14 cellular contexts compared by ENCODE assay signal in genomic region chr6:116011096-116011401, GRCh38. TPM values are rescaled to one million over a fixed set of nuclear protein-coding genes. Genes with fewer than 3 reads are reported as not detected.
DNase-seq lines count a peak whose midpoint lies in the region; ATAC-seq, FAIRE-seq and TF ChIP-seq lines count a peak whose summit lies in the region.
"Had no signal": no experiment of that assay in that cellular context is flagged by ENCODE, and none has a peak within 500 bp of the region (broad histone marks: within the 10 kb centered on the region; RNA-seq: fewer than 3 reads in every experiment).

No MANE protein-coding gene starts in this region.

- H3K36me3 ChIP-seq in SK-N-SH (replicated peaks in 1 of 2; ENCODE audit: control insufficient read depth in 1 of 2, insufficient read depth in 2 of 2, low read length in 1 of 2) = no peaks in the 10 kb centered on the region
- no peaks in the 10 kb centered on the region for H3K36me3 ChIP-seq in HCT116 (ENCODE audit: control insufficient read depth in 1 of 2, insufficient read depth in 2 of 2, low read length in 2 of 2)
- H3K36me3 ChIP-seq in pancreas = no peaks in the 10 kb centered on the region
- H3K36me3 ChIP-seq: adrenal gland, lower lobe of right lung, sigmoid colon, SJCRH30, stomach had no signal

- H2AFZ ChIP-seq in SK-N-SH (ENCODE audit: low read depth) = no peak overlapping the region
- H2AFZ ChIP-seq in HCT116 (ENCODE audit: low read depth, low read length, poor library complexity, severe bottlenecking) = no peak overlapping the region

- H3K4me1 ChIP-seq in SK-N-SH (ENCODE audit: control insufficient read depth in 1 of 2, insufficient read depth in 2 of 2, low read depth in 1 of 2, low read length in 1 of 2) (peaks cover 0 to 3% of the 10 kb centered on the region in 2 experiments; a peak in 1 of 4 replicates), HCT116 (ENCODE audit: control insufficient read depth in 1 of 2, insufficient read depth in 2 of 2, low read length in 2 of 2) (peaks cover 16 to 32% of the 10 kb centered on the region in 2 experiments), pancreas (peaks cover 4 to 34% (median 30%) of the 10 kb centered on the region in 3 donors)

- intact Hi-C loops in HCT116 (cut with micrococcal nuclease) = loop anchor here (1.0 to 2.0 kb wide), 3 partner anchors 49 to 89 kb away; partner anchors contain the start of genes FRK and NT5DC1
- intact Hi-C loops in pancreas (cut with DNase I) = loop anchor here in 2 of 3 donors (5.0 to 10.0 kb wide), 2 partner anchors 74 to 81 kb away; no protein-coding TSS in a partner anchor

- 82% methylated on average over 1 of the region's 1 CpG for WGBS in SK-N-SH (ENCODE audit: low lambda C conversion rate)
- 18 to 29% methylated on average over 1 of the region's 1 CpG for WGBS in pancreas, 2 donors

- no peak for FAIRE-seq in pancreas (lab: Jason Lieb, UNC)

- H3K9ac ChIP-seq in SK-N-SH (no peak overlapping the region), HCT116 (ENCODE audit: low read length) (no peak overlapping the region)

- no peak overlapping the region for H3K27ac ChIP-seq in SK-N-SH (ENCODE audit: low read depth in 2 of 2, low read length in 1 of 2)
- peak overlapping the region; percentile 21; the same call in 1 of the 2 replicates for H3K27ac ChIP-seq in HCT116 (ENCODE audit: low read depth, low read length)
- peak overlapping the region; percentile 80 for H3K27ac ChIP-seq in VCaP
- peak overlapping the region in 2 of 4 donors; percentile 10 to 50 for H3K27ac ChIP-seq in pancreas
- H3K27ac ChIP-seq: adrenal gland, lower lobe of right lung, sigmoid colon, SJCRH30 had no signal

- H3K9me2 ChIP-seq in SK-N-SH = no peaks in the 10 kb centered on the region
- no peaks in the 10 kb centered on the region for H3K9me2 ChIP-seq in HCT116 (ENCODE audit: insufficient read depth)

- H4K20me1 ChIP-seq in SK-N-SH (ENCODE audit: insufficient read depth) (no peaks in the 10 kb centered on the region), HCT116 (ENCODE audit: insufficient read depth) (no peaks in the 10 kb centered on the region)

- H3K4me3 ChIP-seq in SK-N-SH (ENCODE audit: low read depth in 2 of 2, low read length in 1 of 2) = no peak overlapping the region
- peak overlapping the region in 1 of 2 experiments; percentile 6; a peak in 1 of 4 replicates for H3K4me3 ChIP-seq in HCT116 (replicated peaks in 1 of 2; ENCODE audit: low read depth in 1 of 2, low read length in 2 of 2)
- no peak overlapping the region for H3K4me3 ChIP-seq in pancreas
- H3K4me3 ChIP-seq: adrenal gland, lower lobe of right lung, sigmoid colon, SJCRH30, stomach had no signal

- no peak for TF ChIP-seq RAD21 in SK-N-SH (IDR thresholded peaks at IDR 0.05; ENCODE audit: low read length)
- TF ChIP-seq RAD21 in HCT116 (IDR thresholded peaks at IDR 0.05; ENCODE audit: low read depth) = no peak

- TF ChIP-seq CTCF in SK-N-SH (IDR thresholded peaks at IDR 0.05) = no peak
- 0 out of 6 replicates have a peak, but pooled peaks of 1 of the 3 experiments have one; percentile 5 for TF ChIP-seq CTCF in HCT116 (IDR thresholded peaks at IDR 0.05 in 2 of 3, conservative IDR thresholded peaks at IDR 0.05 in 1 of 3; ENCODE audit: borderline replicate concordance in 1 of 3, insufficient read depth in 1 of 3, low read depth in 2 of 3, low read length in 2 of 3)
- TF ChIP-seq CTCF in VCaP (conservative IDR thresholded peaks at IDR 0.05) = peak; percentile 59
- TF ChIP-seq CTCF in pancreas (IDR thresholded peaks at IDR 0.05) = no peak

- H3K27me3 ChIP-seq in SK-N-SH (ENCODE audit: insufficient read depth) (no peaks in the 10 kb centered on the region), HCT116 (ENCODE audit: insufficient read depth, low read length) (no peaks in the 10 kb centered on the region), pancreas (no peaks in the 10 kb centered on the region)
- H3K27me3 ChIP-seq: adrenal gland, sigmoid colon, SJCRH30, stomach had no signal

- no peak for ATAC-seq in SK-N-SH treated with all-trans-retinoic acid at 6 μM for 48 hours
- ATAC-seq in HCT116 = peak; percentile 10; the same call in 1 of the 2 replicates
- peak in 3 of 4 donors; percentile 4 to 18 (median 6) for ATAC-seq in pancreas
- no peak for ATAC-seq in HG02763 (IDR thresholded peaks at IDR 0.05; ENCODE audit: unreplicated experiment)

- TF ChIP-seq EP300 in SK-N-SH (IDR thresholded peaks at IDR 0.05; ENCODE audit: borderline replicate concordance in 1 of 2, low read depth in 1 of 2, low read length in 1 of 2) = no peak

- TF ChIP-seq POLR2A in HCT116 (IDR thresholded peaks at IDR 0.05; ENCODE audit: borderline replicate concordance, extremely low read depth, insufficient read depth, insufficient read length) = no peak

- POLR2A ChIA-PET in SK-N-SH (lab: Yijun Ruan, JAX) = no interaction called here
- POLR2A ChIA-PET in HCT116 (lab: Charles Lee) = interaction anchor here (1.7 kb wide), 1 partner anchor 90 kb away, joined by 7 read pairs; the partner anchor contains the start of gene NT5DC1

- RAD21 ChIA-PET in HCT116 (lab: Charles Lee; ENCODE audit: low non-redundant PET in 1 of 2, low total read pairs in 2 of 2, uncharacterized antibody in 2 of 2, unreplicated experiment in 2 of 2) = interaction anchor here in 1 of 2 experiments (0.6 to 1.1 kb wide), 2 partner anchors 86 to 112 kb away, joined by 3 to 9 read pairs; no protein-coding TSS in a partner anchor

- H3K9me3 ChIP-seq in SK-N-SH (no peaks in the 10 kb centered on the region), HCT116 (ENCODE audit: control insufficient read depth in 1 of 2, insufficient read depth in 1 of 2, low read depth in 1 of 2, low read length in 2 of 2) (no peaks in the 10 kb centered on the region), pancreas (no peaks in the 10 kb centered on the region)
- H3K9me3 ChIP-seq: adrenal gland, lower lobe of right lung, sigmoid colon, SJCRH30, stomach had no signal

- H3F3A ChIP-seq in SK-N-SH (replicated peaks; ENCODE audit: insufficient read depth) = no peaks in the 10 kb centered on the region

- no TSS peak for BruUV-seq in HCT116 (replicated peaks; lab: Mats Ljungman, UMichigan)

- H3K4me2 ChIP-seq in SK-N-SH = no peak overlapping the region
- peak overlapping the region; percentile 55 for H3K4me2 ChIP-seq in HCT116 (ENCODE audit: low read length)

- CTCF ChIA-PET in SK-N-SH (lab: Yijun Ruan, JAX) (interaction anchor here (0.6 to 3.4 kb wide), 21 partner anchors 8 to 1681 kb away, joined by 3 to 15 read pairs (median 4); partner anchors contain the start of gene NT5DC1), HCT116 (lab: Charles Lee) (interaction anchor here (0.6 to 1.9 kb wide), 18 partner anchors 9 to 1018 kb away, joined by 3 to 39 read pairs (median 5); partner anchors contain the start of genes FRK and NT5DC1)

- no peak for DNase-seq in SK-N-SH
- no peak for DNase-seq in HCT116 (ENCODE audit: low read depth, low spot score)
- DNase-seq in pancreas = no peak
- DNase-seq in NCI-H748 treated with DMSO at 0.1 percent for 48 hours (lab: John Stamatoyannopoulos, UW) = no peak
- DNase-seq in NCI-H524 (lab: John Stamatoyannopoulos, UW) = no peak
- DNase-seq: cortex of kidney had no signal

- no peaks in the 10 kb centered on the region for H3K79me2 ChIP-seq in SK-N-SH (ENCODE audit: insufficient read depth)
- H3K79me2 ChIP-seq in HCT116 (ENCODE audit: insufficient read depth, low read length) = no peaks in the 10 kb centered on the region

TF ChIP-seq in SK-N-SH, 30 proteins besides CTCF, POLR2A, EP300 and RAD21:
- TF ChIP-seq RCOR1 (IDR thresholded peaks at IDR 0.05; ENCODE audit: low read length) (0 out of 2 replicates have a peak, but pooled peaks have one; percentile 4), YY1 (IDR thresholded peaks at IDR 0.05; ENCODE audit: low read depth) (no peak)

TF ChIP-seq in SK-N-SH treated with all-trans-retinoic acid at 6 μM for 48 hours, 23 proteins besides CTCF, POLR2A, EP300 and RAD21 (continues in another document):
- TF ChIP-seq GLIS3 (CRISPR knock-in tag; IDR thresholded peaks at IDR 0.05) = no peak

TF ChIP-seq in HCT116, 20 proteins besides CTCF, POLR2A, EP300 and RAD21 (continues in another document):
- TF ChIP-seq EGR1 (IDR thresholded peaks at IDR 0.05; ENCODE audit: low read depth) (no peak), CBX3 (IDR thresholded peaks at IDR 0.05; ENCODE audit: low read depth) (no peak), ZFX (IDR thresholded peaks at IDR 0.05) (no peak), POLR2AphosphoS5 (IDR thresholded peaks at IDR 0.05; ENCODE audit: low read depth, low read length) (no peak), EZH2 (IDR thresholded peaks at IDR 0.05) (no peak)
- TF ChIP-seq, protein P1, sequence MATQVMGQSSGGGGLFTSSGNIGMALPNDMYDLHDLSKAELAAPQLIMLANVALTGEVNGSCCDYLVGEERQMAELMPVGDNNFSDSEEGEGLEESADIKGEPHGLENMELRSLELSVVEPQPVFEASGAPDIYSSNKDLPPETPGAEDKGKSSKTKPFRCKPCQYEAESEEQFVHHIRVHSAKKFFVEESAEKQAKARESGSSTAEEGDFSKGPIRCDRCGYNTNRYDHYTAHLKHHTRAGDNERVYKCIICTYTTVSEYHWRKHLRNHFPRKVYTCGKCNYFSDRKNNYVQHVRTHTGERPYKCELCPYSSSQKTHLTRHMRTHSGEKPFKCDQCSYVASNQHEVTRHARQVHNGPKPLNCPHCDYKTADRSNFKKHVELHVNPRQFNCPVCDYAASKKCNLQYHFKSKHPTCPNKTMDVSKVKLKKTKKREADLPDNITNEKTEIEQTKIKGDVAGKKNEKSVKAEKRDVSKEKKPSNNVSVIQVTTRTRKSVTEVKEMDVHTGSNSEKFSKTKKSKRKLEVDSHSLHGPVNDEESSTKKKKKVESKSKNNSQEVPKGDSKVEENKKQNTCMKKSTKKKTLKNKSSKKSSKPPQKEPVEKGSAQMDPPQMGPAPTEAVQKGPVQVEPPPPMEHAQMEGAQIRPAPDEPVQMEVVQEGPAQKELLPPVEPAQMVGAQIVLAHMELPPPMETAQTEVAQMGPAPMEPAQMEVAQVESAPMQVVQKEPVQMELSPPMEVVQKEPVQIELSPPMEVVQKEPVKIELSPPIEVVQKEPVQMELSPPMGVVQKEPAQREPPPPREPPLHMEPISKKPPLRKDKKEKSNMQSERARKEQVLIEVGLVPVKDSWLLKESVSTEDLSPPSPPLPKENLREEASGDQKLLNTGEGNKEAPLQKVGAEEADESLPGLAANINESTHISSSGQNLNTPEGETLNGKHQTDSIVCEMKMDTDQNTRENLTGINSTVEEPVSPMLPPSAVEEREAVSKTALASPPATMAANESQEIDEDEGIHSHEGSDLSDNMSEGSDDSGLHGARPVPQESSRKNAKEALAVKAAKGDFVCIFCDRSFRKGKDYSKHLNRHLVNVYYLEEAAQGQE (IDR thresholded peaks at IDR 0.05; ENCODE audit: low read depth) = no peak
- TF ChIP-seq, protein P2, sequence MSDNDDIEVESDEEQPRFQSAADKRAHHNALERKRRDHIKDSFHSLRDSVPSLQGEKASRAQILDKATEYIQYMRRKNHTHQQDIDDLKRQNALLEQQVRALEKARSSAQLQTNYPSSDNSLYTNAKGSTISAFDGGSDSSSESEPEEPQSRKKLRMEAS (IDR thresholded peaks at IDR 0.05) = no peak

RNA-seq across cellular contexts. Expression of gene FRK, which starts 49.6 kb away (rescaled TPM):
- polyA plus RNA-seq in SK-N-SH (2012; rRNA removed) = under 0.01 and 0.02 TPM in 2 replicates
- polyA plus RNA-seq in SK-N-SH (2012; cell fraction: cytosol; rRNA removed) = under 0.01 and 0.01 TPM in 2 replicates
- polyA plus RNA-seq in SK-N-SH (2012; cell fraction: nucleus; rRNA removed) = under 0.01 and 0.01 TPM in 2 replicates
- 3.7 TPM for total RNA-seq in HCT116 (2021; ENCODE audit: unreplicated experiment)
- polyA plus RNA-seq in HCT116 (2012) = 0.70 and 0.75 TPM in 2 replicates
- total RNA-seq in pancreas = 10 to 100 TPM in 1 of 6 donors, 1 to 10 TPM in 5; 3.9 to 11.6 (median 5.2) TPM
- 1 to 10 TPM in 1 of 2 donors, under 1 TPM in 1; 0.72 to 1.6 TPM for polyA plus RNA-seq in pancreas

Comparison
In these comparisons a context has a peak if more than half of its experiments do, and no peak if none do; other contexts are left out.
1. H3K27ac ChIP-seq: peak in HCT116 (single experiment) and VCaP (single experiment); none in SK-N-SH (0 of 2).
2. ATAC-seq: peak in HCT116 (single experiment) and pancreas (3 of 4); none in SK-N-SH treated with all-trans-retinoic acid at 6 μM for 48 hours (single experiment) and HG02763 (single experiment).